8 cellular contexts compared by ENCODE assay signal in genomic region chr13:28493740-28494536, GRCh38. TPM values are rescaled to one million over a fixed set of nuclear protein-coding genes. Genes with fewer than 3 reads are reported as not detected.
A peak's percentile ranks its signal among the peaks of the same experiment; 100 is the strongest.
DNase-seq lines count a peak whose midpoint lies in the region; ATAC-seq, FAIRE-seq and TF ChIP-seq lines count a peak whose summit lies in the region.

No MANE protein-coding gene starts in this region.

- H4K20me1 ChIP-seq in HepG2 (ENCODE audit: insufficient read depth, low read length) = no peaks in the 10 kb centered on the region

- peak overlapping the region in 1 of 8 donors; percentile 54 for H3K27ac Mint-ChIP-seq in CD8-positive, alpha-beta memory T cell

- no peak for FAIRE-seq in HepG2 (lab: Jason Lieb, UNC)

- TF ChIP-seq EP300 in HepG2 (IDR thresholded peaks at IDR 0.05; ENCODE audit: low read depth in 2 of 2, low read length in 2 of 2) (no peak), HepG2 (CRISPR knock-in tag; IDR thresholded peaks at IDR 0.05; ENCODE audit: borderline replicate concordance) (no peak)

- no TSS peak for BruUV-seq in HepG2 (replicated peaks; lab: Mats Ljungman, UMichigan)

- TF ChIP-seq RAD21 in liver (IDR thresholded peaks at IDR 0.05) (no peak), HepG2 (CRISPR knock-in tag; IDR thresholded peaks at IDR 0.05) (no peak)

- no peaks in the 10 kb centered on the region for H3K36me3 Mint-ChIP-seq in CD8-positive, alpha-beta memory T cell

- intact Hi-C loops in HepG2 (cut with micrococcal nuclease; ENCODE audit: unreplicated experiment) = no loop called here
- intact Hi-C loops in aorta (cut with DNase I) = no loop called here

- H3K27me3 Mint-ChIP-seq in CD8-positive, alpha-beta memory T cell = peaks cover 33 to 64% of the 10 kb centered on the region in 2 donors

- H2AFZ ChIP-seq in HepG2 (ENCODE audit: low read length) = no peak overlapping the region

- DNase-seq in HepG2 (ENCODE audit: low spot score) (no peak), astrocyte of the hippocampus (ENCODE audit: low read depth, low spot score) (peak; percentile 1), aorta (peak in 1 of 2 donors; percentile 76), NCI-H446 (lab: John Stamatoyannopoulos, UW) (no peak), DMS79 (lab: John Stamatoyannopoulos, UW) (no peak)
- DNase-seq in CD8-positive, alpha-beta memory T cell = no peak

- POLR2A ChIA-PET in HepG2 (lab: Yijun Ruan, JAX) = no interaction called here
- POLR2A ChIA-PET in CD8-positive, alpha-beta memory T cell (lab: Charles Lee) = no interaction called here

- CTCF ChIA-PET in HepG2 (lab: Yijun Ruan, JAX; ENCODE audit: low intra/inter-chr PET ratio, low total read pairs) = no interaction called here
- CTCF ChIA-PET in CD8-positive, alpha-beta memory T cell (lab: Charles Lee) = no interaction called here

- no peak overlapping the region for H3K9ac ChIP-seq in liver (ENCODE audit: low read depth in 1 of 2, low read length in 2 of 2)
- no peak overlapping the region for H3K9ac ChIP-seq in HepG2 (ENCODE audit: insufficient read depth, low read depth, low read length)

- in situ Hi-C loops in HepG2 (cut with HindIII; ENCODE audit: extremely low pct_ligation_motif_present, low pct_unique_long_range_greater_than_20kb) = no loop called here

- ATAC-seq in HepG2 (no peak; the same call in 1 of the 3 replicates), aorta (ENCODE audit: low FRiP score) (peak; percentile 51)

- H3K4me1 ChIP-seq in liver (ENCODE audit: control insufficient read depth in 4 of 4, insufficient read depth in 4 of 4, low read length in 3 of 4) (peaks cover 14 to 21% (median 18%) of the 10 kb centered on the region in 4 donors), HepG2 (ENCODE audit: insufficient read depth, low read length) (no peaks in the 10 kb centered on the region), mesodermal cell (ENCODE audit: control insufficient read depth, insufficient read depth, low read length, poor library complexity, severe bottlenecking) (peaks cover 39% of the 10 kb centered on the region), aorta (ENCODE audit: control insufficient read depth in 1 of 2, insufficient read depth in 2 of 2, low read length in 2 of 2) (no peaks in the 10 kb centered on the region)
- H3K4me1 ChIP-seq in CD8-positive, alpha-beta memory T cell (ENCODE audit: insufficient read depth, low read length) = no peaks in the 10 kb centered on the region

- no peak for TF ChIP-seq POLR2A in HepG2 (IDR thresholded peaks at IDR 0.05; ENCODE audit: insufficient read depth in 1 of 2, low read depth in 2 of 2, low read length in 2 of 2)

- H3K9me3 Mint-ChIP-seq in CD8-positive, alpha-beta memory T cell = no peaks in the 10 kb centered on the region

- H3K79me2 ChIP-seq in HepG2 (ENCODE audit: insufficient read depth, low read length) = no peaks in the 10 kb centered on the region

- 3% methylated on average over 64 of the region's 64 CpGs for WGBS in liver
- WGBS in HepG2 (ENCODE audit: low lambda C conversion rate) = 35% methylated on average over 24 of the region's 64 CpGs
- 0 to 1% methylated on average over 42 to 54 of the region's 64 CpGs for WGBS in mesodermal cell (ENCODE audit: insufficient coverage in 2 of 2), 2 experiments
- 2% methylated on average over 62 to 64 of the region's 64 CpGs for WGBS in aorta, 2 donors

- peaks cover 4 to 16% (median 6%) of the 10 kb centered on the region in 3 donors for H3K4me1 Mint-ChIP-seq in CD8-positive, alpha-beta memory T cell

- TF ChIP-seq CTCF in liver (IDR thresholded peaks at IDR 0.05; ENCODE audit: low read depth, low read length, missing input control) (no peak), HepG2 (CRISPR knock-in tag; IDR thresholded peaks at IDR 0.05) (no peak)

- H3K4me3 ChIP-seq in liver (ENCODE audit: low read depth in 1 of 3, low read length in 3 of 3) (peak overlapping the region in 2 of 3 donors; percentile 45 to 52), HepG2 (replicated peaks in 1 of 3; ENCODE audit: insufficient read depth in 1 of 3, low read depth in 2 of 3, low read length in 3 of 3) (no peak overlapping the region), mesodermal cell (ENCODE audit: extremely low read depth, insufficient read depth, low read length, poor library complexity, severe bottlenecking) (peak overlapping the region; percentile 96), aorta (ENCODE audit: low read length in 2 of 2) (peak overlapping the region in 1 of 2 donors; percentile 33)
- H3K4me3 ChIP-seq in CD8-positive, alpha-beta memory T cell (ENCODE audit: low read length) = no peak overlapping the region

- no peaks in the 10 kb centered on the region for H3K9me3 ChIP-seq in liver (ENCODE audit: control insufficient read depth in 4 of 4, low read length in 3 of 4)
- H3K9me3 ChIP-seq in HepG2 (ENCODE audit: low read length) = no peaks in the 10 kb centered on the region
- no peaks in the 10 kb centered on the region for H3K9me3 ChIP-seq in mesodermal cell (ENCODE audit: control insufficient read depth, low read length)
- H3K9me3 ChIP-seq in aorta (ENCODE audit: control insufficient read depth, low read length) = peaks cover 2% of the 10 kb centered on the region
- H3K9me3 ChIP-seq in CD8-positive, alpha-beta memory T cell (ENCODE audit: low read length) = no peaks in the 10 kb centered on the region

- H3K27me3 ChIP-seq in liver (ENCODE audit: control insufficient read depth in 4 of 4, insufficient read depth in 4 of 4, low read length in 3 of 4) (peaks cover 0 to 24% (median 10%) of the 10 kb centered on the region in 4 donors), HepG2 (ENCODE audit: control insufficient read depth in 1 of 2, insufficient read depth in 2 of 2, low read length in 2 of 2) (peaks cover 2 to 48% of the 10 kb centered on the region in 2 experiments; a peak in 4 of 5 replicates), aorta (ENCODE audit: control insufficient read depth in 1 of 2, insufficient read depth in 2 of 2, low read length in 1 of 2) (no peaks in the 10 kb centered on the region)
- no peaks in the 10 kb centered on the region for H3K27me3 ChIP-seq in CD8-positive, alpha-beta memory T cell (ENCODE audit: insufficient read depth, low read length, poor library complexity, severe bottlenecking)

- no peak overlapping the region for H3K4me2 ChIP-seq in HepG2 (ENCODE audit: low read depth, low read length)

- peak overlapping the region; percentile 68 to 75 for H3K27ac ChIP-seq in liver (ENCODE audit: low read depth in 1 of 2, low read length in 2 of 2)
- no peak overlapping the region for H3K27ac ChIP-seq in HepG2 (ENCODE audit: extremely low read length, insufficient read depth, low read length)
- peak overlapping the region; percentile 31 for H3K27ac ChIP-seq in mesodermal cell (ENCODE audit: low read depth, low read length, severe bottlenecking)
- no peak overlapping the region for H3K27ac ChIP-seq in aorta (ENCODE audit: low read depth in 1 of 2, low read length in 2 of 2)
- no peak overlapping the region for H3K27ac ChIP-seq in CD8-positive, alpha-beta memory T cell (ENCODE audit: low read depth, low read length)

- no peak overlapping the region for H3K4me3 Mint-ChIP-seq in CD8-positive, alpha-beta memory T cell

- H3K36me3 ChIP-seq in liver (ENCODE audit: control insufficient read depth in 4 of 4, insufficient read depth in 3 of 4, low read depth in 1 of 4, low read length in 3 of 4) = no peaks in the 10 kb centered on the region
- no peaks in the 10 kb centered on the region for H3K36me3 ChIP-seq in HepG2 (replicated peaks in 1 of 2; ENCODE audit: control insufficient read depth in 1 of 2, insufficient read depth in 2 of 2, low read length in 2 of 2)
- H3K36me3 ChIP-seq in mesodermal cell (ENCODE audit: control insufficient read depth, insufficient read depth, low read length) = peaks cover 25% of the 10 kb centered on the region
- H3K36me3 ChIP-seq in aorta (ENCODE audit: control insufficient read depth in 1 of 2, insufficient read depth in 2 of 2, low read length in 1 of 2) = no peaks in the 10 kb centered on the region
- H3K36me3 ChIP-seq in CD8-positive, alpha-beta memory T cell (ENCODE audit: insufficient read depth, low read length) = no peaks in the 10 kb centered on the region

TF ChIP-seq in liver, 16 proteins besides CTCF, POLR2A, EP300 and RAD21 (continues in another document):
- no peak for TF ChIP-seq HNF4G (IDR thresholded peaks at IDR 0.05)

TF ChIP-seq in HepG2, 621 proteins besides CTCF, POLR2A, EP300 and RAD21 (continues in another document):
- no peak for TF ChIP-seq ZNF354B (CRISPR knock-in tag; IDR thresholded peaks at IDR 0.05)

RNA-seq across cellular contexts. Expression of gene FLT1, which starts 1.0 kb away (rescaled TPM):
- total RNA-seq in liver = 10 to 100 TPM; 11.4 to 19.7 TPM
- 1 to 10 TPM; 4.1 to 7.1 TPM for polyA plus RNA-seq in liver
- 0.02 TPM in 1 of 2 replicates, not detected in the other for total RNA-seq in HepG2 (2016; rRNA removed; fragmentation: Illumina TruSeq; extraction: Trizol)
- not detected in 2 replicates for total RNA-seq in HepG2 (2016; cell fraction: cytosol; rRNA removed; fragmentation: Illumina TruSeq; extraction: Trizol; ENCODE audit: low read depth)
- not detected in 2 replicates for total RNA-seq in HepG2 (2016; cell fraction: insoluble cytoplasmic fraction; rRNA removed; fragmentation: Illumina TruSeq; extraction: Trizol)
- not detected in 2 replicates for total RNA-seq in HepG2 (2016; cell fraction: membrane; rRNA removed; fragmentation: Illumina TruSeq; extraction: Trizol)
- total RNA-seq in HepG2 (2016; cell fraction: nucleus; rRNA removed; fragmentation: Illumina TruSeq; extraction: Trizol) = not detected in 2 replicates
- polyA plus RNA-seq in HepG2 (2011; rRNA removed) = not detected in 2 replicates
- 0.03 TPM in 1 of 2 replicates, not detected in the other for polyA plus RNA-seq in HepG2 (2011; cell fraction: cytosol; rRNA removed)
- not detected in 2 replicates for polyA plus RNA-seq in HepG2 (2011; cell fraction: nucleus; rRNA removed)
- not detected in 2 replicates for polyA plus RNA-seq in HepG2 (2012)
- not detected in 2 replicates for polyA plus RNA-seq in HepG2 (2016; cell fraction: cytosol; fragmentation: Illumina TruSeq; extraction: Trizol; ENCODE audit: low read depth)
- not detected in 2 replicates for polyA plus RNA-seq in HepG2 (2016; cell fraction: insoluble cytoplasmic fraction; fragmentation: Illumina TruSeq; extraction: Trizol; ENCODE audit: low read depth)
- polyA plus RNA-seq in HepG2 (2016; cell fraction: membrane; fragmentation: Illumina TruSeq; extraction: Trizol; ENCODE audit: low read depth) = not detected in 2 replicates
- polyA plus RNA-seq in HepG2 (2016; cell fraction: nucleus; fragmentation: Illumina TruSeq; extraction: Trizol; ENCODE audit: insufficient read depth, low read depth) = not detected in 2 replicates
- polyA minus RNA-seq in HepG2 (2011; rRNA and poly(A)+ RNA removed; ENCODE audit: low replicate concordance) = not detected in 2 replicates
- polyA minus RNA-seq in HepG2 (2011; cell fraction: cytosol; rRNA and poly(A)+ RNA removed) = not detected in 2 replicates
- not detected in 2 replicates for polyA minus RNA-seq in HepG2 (2011; cell fraction: nucleus; rRNA and poly(A)+ RNA removed)
- 534 TPM for polyA plus RNA-seq in mesodermal cell (2013, experiment 1 of 2)
- polyA plus RNA-seq in mesodermal cell (2013, experiment 2 of 2) = 463 TPM
- total RNA-seq in aorta = 10 to 100 TPM; 32.8 to 62.8 TPM
- polyA plus RNA-seq in aorta = under 1 TPM; 0.38 to 0.69 TPM
- total RNA-seq in CD8-positive, alpha-beta memory T cell = 1 to 10 TPM; 2.4 to 2.7 TPM
- polyA plus RNA-seq in CD8-positive, alpha-beta memory T cell = not detected

Comparison
In these comparisons a context has a peak if more than half of its experiments do, and no peak if none do; other contexts are left out.
1. H3K27ac ChIP-seq: peak in liver (2 of 2) and mesodermal cell (single experiment); none in HepG2 (single experiment), aorta (0 of 2) and CD8-positive, alpha-beta memory T cell (single experiment).
2. H3K4me3 ChIP-seq: peak in liver (2 of 3) and mesodermal cell (single experiment); none in HepG2 (0 of 3) and CD8-positive, alpha-beta memory T cell (single experiment).